ENCODE assay signal across 9 cellular contexts in genomic region chr6:31575335-31575901, GRCh38. TPM values are rescaled to one million over a fixed set of nuclear protein-coding genes. Genes with fewer than 3 reads are reported as not detected.
DNase-seq lines count a peak whose midpoint lies in the region; ATAC-seq and TF ChIP-seq lines count a peak whose summit lies in the region.
"Had no signal": no experiment of that assay in that cellular context is flagged by ENCODE, and none has a peak within 500 bp of the region (broad histone marks: within the 10 kb centered on the region; RNA-seq: fewer than 3 reads in every experiment).

TNF (plus strand) TSS chr6:31575565; CDS start chr6:31575742, 177 bp downstream.

- H3K36me3 ChIP-seq in CD8-positive, alpha-beta T cell (ENCODE audit: insufficient read depth, low read length) = no peaks in the 10 kb centered on the region
- H3K36me3 ChIP-seq in Panc1 (ENCODE audit: control insufficient read depth, insufficient read depth, low read length) = no peaks in the 10 kb centered on the region
- H3K36me3 ChIP-seq in lower lobe of right lung = no peaks in the 10 kb centered on the region

- H3K9me3 ChIP-seq in CD8-positive, alpha-beta T cell (ENCODE audit: low read length) = no peaks in the 10 kb centered on the region
- H3K9me3 ChIP-seq in Panc1 (ENCODE audit: control insufficient read depth, insufficient read depth, low read depth, low read length) (no peaks in the 10 kb centered on the region), lower lobe of right lung (no peaks in the 10 kb centered on the region)

- POLR2A ChIA-PET in CD8-positive, alpha-beta T cell (lab: Charles Lee) = interaction anchor here (0.6 to 16.5 kb wide), 8 partner anchors 10 to 1396 kb away, joined by 3 to 387 read pairs (median 5); partner anchors contain the start of genes BAG6, LST1 and NCR3
- POLR2A ChIA-PET in Panc1 (lab: Charles Lee) = no interaction called here

- H3K4me3 Mint-ChIP-seq in CD8-positive, alpha-beta T cell = peak within 1 kb of the TSS; percentile 97
- H3K4me3 Mint-ChIP-seq: brain had no signal

- BruUV-seq in Panc1 (replicated peaks; lab: Mats Ljungman, UMichigan) = no TSS peak

- CTCF ChIA-PET in CD8-positive, alpha-beta T cell (lab: Charles Lee) = interaction anchor here (0.9 to 36.4 kb wide), 5 partner anchors 15 to 313 kb away, joined by 3 to 1206 read pairs (median 8); partner anchors contain the start of genes ATP6V1G2, DDX39B, LST1 and LTB
- CTCF ChIA-PET in Panc1 (lab: Charles Lee) = interaction anchor here (2.6 kb wide), 1 partner anchor 23 kb away, joined by 11 read pairs; no protein-coding TSS in a partner anchor

- peak in 6 of 7 experiments; percentile 45 to 67 (median 59) for DNase-seq in CD8-positive, alpha-beta T cell
- DNase-seq in Panc1 (ENCODE audit: low read depth, low spot score) = no peak
- peak; percentile 88 for DNase-seq in activated naive CD4-positive, alpha-beta T cell treated with Interleukin-2 at 50 U/mL for 16 hours
- peak; percentile 72 for DNase-seq in lower lobe of right lung
- peak in 5 of 6 experiments; percentile 19 to 65 (median 54) for DNase-seq in stimulated activated naive CD4-positive, alpha-beta T cell (lab: John Stamatoyannopoulos, UW)
- no peak for DNase-seq in COLO829 (ENCODE audit: low spot score)

- H3K4me1 ChIP-seq in CD8-positive, alpha-beta T cell (ENCODE audit: insufficient read depth, low read length) = peaks cover 75% of the 10 kb centered on the region
- peaks cover 19% of the 10 kb centered on the region for H3K4me1 ChIP-seq in Panc1 (ENCODE audit: control insufficient read depth, insufficient read depth, low read length)
- peaks cover 14% of the 10 kb centered on the region for H3K4me1 ChIP-seq in lower lobe of right lung

- H3K36me3 Mint-ChIP-seq in CD8-positive, alpha-beta T cell = peaks cover 26% of the 10 kb centered on the region
- H3K36me3 Mint-ChIP-seq: brain had no signal

- no peaks in the 10 kb centered on the region for H3K9me3 Mint-ChIP-seq in CD8-positive, alpha-beta T cell
- H3K9me3 Mint-ChIP-seq: brain had no signal

- TF ChIP-seq CTCF in CD8-positive, alpha-beta T cell (IDR thresholded peaks at IDR 0.05) = no peak
- TF ChIP-seq CTCF in Panc1 (IDR thresholded peaks at IDR 0.05) = no peak
- TF ChIP-seq CTCF in lower lobe of right lung (IDR thresholded peaks at IDR 0.05) = no peak

- ATAC-seq in CD8-positive, alpha-beta T cell = peak; percentile 6
- ATAC-seq in Panc1 = no peak
- peak; percentile 60 to 61 for ATAC-seq in lower lobe of right lung
- no peak for ATAC-seq in HG02798 (IDR thresholded peaks at IDR 0.05; ENCODE audit: poor library complexity, unreplicated experiment)
- no peak for ATAC-seq in HG03521 (IDR thresholded peaks at IDR 0.05; ENCODE audit: unreplicated experiment)

- in situ Hi-C loops in Panc1 (cut with HindIII; ENCODE audit: low pct_unique_long_range_greater_than_20kb, low sequenced_read_pairs) = no loop called here

- H3K27me3 ChIP-seq in CD8-positive, alpha-beta T cell (ENCODE audit: insufficient read depth, low read length) = no peaks in the 10 kb centered on the region
- H3K27me3 ChIP-seq in Panc1 (ENCODE audit: control insufficient read depth, insufficient read depth, low read length) (no peaks in the 10 kb centered on the region), lower lobe of right lung (ENCODE audit: low read depth) (no peaks in the 10 kb centered on the region)

- peak within 1 kb of the TSS; percentile 57 for H3K27ac ChIP-seq in CD8-positive, alpha-beta T cell (ENCODE audit: low read depth, low read length)
- 0 out of 2 replicates have a peak within 1 kb of the TSS, but pooled peaks have one; percentile 21 for H3K27ac ChIP-seq in Panc1 (ENCODE audit: low read length)
- peak within 1 kb of the TSS; percentile 61 for H3K27ac ChIP-seq in lower lobe of right lung

- H3K4me1 Mint-ChIP-seq in CD8-positive, alpha-beta T cell (ENCODE audit: low read depth) = peaks cover 88% of the 10 kb centered on the region
- H3K4me1 Mint-ChIP-seq: brain had no signal

- peak within 1 kb of the TSS; percentile 99 for H3K27ac Mint-ChIP-seq in CD8-positive, alpha-beta T cell
- H3K27ac Mint-ChIP-seq: brain had no signal

- intact Hi-C loops in CD8-positive, alpha-beta T cell (cut with DNase I, micrococcal nuclease) = no loop called here
- intact Hi-C loops in Panc1 (cut with micrococcal nuclease; ENCODE audit: unreplicated experiment) (no loop called here), lower lobe of right lung (cut with DNase I) (no loop called here)

- H3K4me3 ChIP-seq in CD8-positive, alpha-beta T cell (ENCODE audit: low read depth, low read length) = peak within 1 kb of the TSS; percentile 26
- H3K4me3 ChIP-seq in Panc1 (ENCODE audit: low read depth in 2 of 2, low read length in 2 of 2) (no peak within 1 kb of the TSS), lower lobe of right lung (peak within 1 kb of the TSS; percentile 53)

- no peaks in the 10 kb centered on the region for H3K27me3 Mint-ChIP-seq in CD8-positive, alpha-beta T cell (ENCODE audit: low read depth)

RNA-seq across cellular contexts. Expression of gene TNF, which starts in this region (rescaled TPM):
- total RNA-seq in CD8-positive, alpha-beta T cell = 10 to 100 TPM; 30.1 to 32.7 TPM
- total RNA-seq in Panc1 (2021; ENCODE audit: unreplicated experiment) (0.64 TPM), lower lobe of right lung (4.5 TPM)
- 0.27 TPM for polyA plus RNA-seq in Panc1 (2012; ENCODE audit: insufficient read length)

Comparison
In these comparisons a context has a peak if more than half of its experiments do, and no peak if none do; other contexts are left out.
1. ATAC-seq: peak in CD8-positive, alpha-beta T cell (single experiment) and lower lobe of right lung (2 of 2); none in Panc1 (single experiment), HG02798 (single experiment) and HG03521 (single experiment).
2. DNase-seq: peak in CD8-positive, alpha-beta T cell (6 of 7), activated naive CD4-positive, alpha-beta T cell treated with Interleukin-2 at 50 U/mL for 16 hours (single experiment), lower lobe of right lung (single experiment) and stimulated activated naive CD4-positive, alpha-beta T cell (5 of 6); none in Panc1 (single experiment) and COLO829 (single experiment).
3. H3K4me3 ChIP-seq: peak in CD8-positive, alpha-beta T cell (single experiment) and lower lobe of right lung (single experiment); none in Panc1 (0 of 2).
4. Peak in every context shown above with its lines, with median percentiles within 50 percentile points of each other: H3K27ac ChIP-seq.